Comparison of ENCODE assay signal across 27 cellular contexts in genomic region chr10:128121750-128122412, GRCh38. TPM values are rescaled to one million over a fixed set of nuclear protein-coding genes. Genes with fewer than 3 reads are reported as not detected.
DNase-seq lines count a peak whose midpoint lies in the region; ATAC-seq, FAIRE-seq and TF ChIP-seq lines count a peak whose summit lies in the region.
"Had no signal": no experiment of that assay in that cellular context is flagged by ENCODE, and none has a peak within 500 bp of the region (broad histone marks: within the 10 kb centered on the region; RNA-seq: fewer than 3 reads in every experiment).

No MANE protein-coding gene starts in this region.

- H4K8ac ChIP-seq in mesenchymal stem cell (ENCODE audit: low read length) = no peak overlapping the region

- no peaks in the 10 kb centered on the region for H3K27me3 ChIP-seq in mesenchymal stem cell (ENCODE audit: control insufficient read depth in 1 of 2, insufficient read depth in 1 of 2, low read length in 2 of 2)
- H3K27me3 ChIP-seq: neural progenitor cell had no signal

- H3K4me2 ChIP-seq in OCI-LY7 (ENCODE audit: low read length) (peak overlapping the region; percentile 95; the same call in 1 of the 2 replicates), mesenchymal stem cell (ENCODE audit: low read length, poor library complexity, severe bottlenecking) (no peak overlapping the region)
- H3K4me2 ChIP-seq: neural progenitor cell had no signal

- H3K79me2 ChIP-seq in OCI-LY7 (ENCODE audit: insufficient read depth, low read depth, low read length) = peaks cover 87% of the 10 kb centered on the region

- no peaks in the 10 kb centered on the region for H3K9me3 Mint-ChIP-seq in activated CD8-positive, alpha-beta T cell treated with anti-CD3 and anti-CD28 coated beads, Interleukin-2, amount 10 ng/mL, durations not matched to agents 7 days and 5 days (ENCODE audit: insufficient read depth)
- H3K9me3 Mint-ChIP-seq in activated CD8-positive, alpha-beta T cell treated with anti-CD3 and anti-CD28 coated beads for 36 hours = no peaks in the 10 kb centered on the region
- H3K9me3 Mint-ChIP-seq: endodermal cell; memory B cell; neural progenitor cell; stimulated activated memory B cell treated with anti-CD40 and anti-IgM and Interleukin-4, amounts not matched to agents 10 μg/mL and 1 μg/mL and 100 μg/mL, for 72 hours; type B pancreatic cell had no signal

- peak overlapping the region; percentile 19 for H3K4me3 Mint-ChIP-seq in activated CD8-positive, alpha-beta T cell treated with anti-CD3 and anti-CD28 coated beads, Interleukin-2, amount 10 ng/mL, durations not matched to agents 7 days and 5 days
- H3K4me3 Mint-ChIP-seq in activated CD8-positive, alpha-beta T cell treated with anti-CD3 and anti-CD28 coated beads for 36 hours = no peak overlapping the region
- H3K4me3 Mint-ChIP-seq: endodermal cell; memory B cell; neural progenitor cell; stimulated activated memory B cell treated with anti-CD40 and anti-IgM and Interleukin-4, amounts not matched to agents 10 μg/mL and 1 μg/mL and 100 μg/mL, for 72 hours had no signal

- peaks cover 49% of the 10 kb centered on the region for H4K20me1 ChIP-seq in OCI-LY7 (ENCODE audit: insufficient read depth, low read length)

- H3K23ac ChIP-seq in mesenchymal stem cell (ENCODE audit: low read length in 2 of 2) = no peak overlapping the region

- peaks cover 31% of the 10 kb centered on the region for H3K4me1 ChIP-seq in OCI-LY7 (ENCODE audit: insufficient read depth, low read length, poor library complexity, severe bottlenecking)
- H3K4me1 ChIP-seq in mesenchymal stem cell (ENCODE audit: control insufficient read depth, insufficient read depth, low read depth, low read length) = peaks cover 16% of the 10 kb centered on the region

- DNase-seq in activated CD8-positive, alpha-beta T cell treated with anti-CD3 and anti-CD28 coated beads, Interleukin-2, amount 10 ng/mL, durations not matched to agents 7 days and 5 days = no peak
- DNase-seq in activated CD8-positive, alpha-beta T cell treated with anti-CD3 and anti-CD28 coated beads for 36 hours = no peak
- DNase-seq in GM19239 (ENCODE audit: insufficient read length, low spot score) = no peak
- DNase-seq in OCI-LY7 (ENCODE audit: low spot score) = no peak
- DNase-seq in mesenchymal stem cell = no peak
- DNase-seq in posterior cingulate gyrus = no peak
- DNase-seq in MV-4-11 (lab: John Stamatoyannopoulos, UW) = no peak
- no peak for DNase-seq in GM19238 (ENCODE audit: insufficient read length, low spot score)
- DNase-seq: ACHN; activated CD4-positive, alpha-beta T cell treated with anti-CD3 and anti-CD28 coated beads, Interleukin-2, amount 50 U/mL, for 4 hours; activated effector memory CD4-positive, alpha-beta T cell treated with anti-CD3 and anti-CD28 coated beads, Interleukin-2, amount 50 U/mL, for 16 hours; Calu3; central memory CD4-positive, alpha-beta T cell; endodermal cell; NCI-H146; NCI-H2107; NCI-H748 treated with DMSO at 0.1 percent for 48 hours; sigmoid colon; stimulated activated CD4-positive, alpha-beta T cell treated with anti-CD3 and anti-CD28 coated beads, Interleukin-4, amount 100 ng/mL, for 4 hours; substantia nigra had no signal

- no peak overlapping the region for H3K18ac ChIP-seq in mesenchymal stem cell (ENCODE audit: low read depth in 1 of 2, low read length in 2 of 2)

- H3K4me3 ChIP-seq in OCI-LY7 (ENCODE audit: low read depth, low read length, poor library complexity, severe bottlenecking) (no peak overlapping the region), mesenchymal stem cell (ENCODE audit: insufficient read depth in 1 of 2, low read depth in 1 of 2, low read length in 2 of 2) (no peak overlapping the region)
- H3K4me3 ChIP-seq: esophagus muscularis mucosa, neural progenitor cell, sigmoid colon had no signal

- peaks cover 86% of the 10 kb centered on the region for H3K36me3 ChIP-seq in OCI-LY7 (ENCODE audit: insufficient read depth, low read length)
- H3K36me3 ChIP-seq in mesenchymal stem cell (ENCODE audit: control insufficient read depth in 1 of 2, insufficient read depth in 2 of 2, low read depth in 1 of 2, low read length in 2 of 2) = peaks cover 0 to 3% of the 10 kb centered on the region in 2 experiments
- H3K36me3 ChIP-seq: esophagus muscularis mucosa, sigmoid colon had no signal

- no peak for TF ChIP-seq CTCF in activated CD8-positive, alpha-beta T cell treated with anti-CD3 and anti-CD28 coated beads for 36 hours (IDR thresholded peaks at IDR 0.05)
- no peak for TF ChIP-seq CTCF in OCI-LY7 (conservative IDR thresholded peaks at IDR 0.05; ENCODE audit: low read length)

- WGBS in mesenchymal stem cell = 96% methylated on average over 5 of the region's 5 CpGs

- POLR2A ChIA-PET in activated CD8-positive, alpha-beta T cell treated with anti-CD3 and anti-CD28 coated beads, Interleukin-2, amount 10 ng/mL, durations not matched to agents 7 days and 5 days (lab: Charles Lee) = interaction anchor here (1.0 to 1.2 kb wide), 2 partner anchors 19 to 25 kb away, joined by 3 read pairs; no protein-coding TSS in a partner anchor
- POLR2A ChIA-PET in activated CD8-positive, alpha-beta T cell treated with anti-CD3 and anti-CD28 coated beads for 36 hours (lab: Charles Lee) = interaction anchor here (0.8 to 1.6 kb wide), 4 partner anchors 9 to 23 kb away, joined by 3 to 9 read pairs (median 4); no protein-coding TSS in a partner anchor
- POLR2A ChIA-PET in OCI-LY7 (lab: Charles Lee) = interaction anchor here (0.5 to 0.8 kb wide), 2 partner anchors 60 to 546 kb away, joined by 3 read pairs; no protein-coding TSS in a partner anchor

- no TSS peak for BruUV-seq in OCI-LY7 (replicated peaks; lab: Mats Ljungman, UMichigan)

- no peaks in the 10 kb centered on the region for H3K27me3 Mint-ChIP-seq in activated CD8-positive, alpha-beta T cell treated with anti-CD3 and anti-CD28 coated beads, Interleukin-2, amount 10 ng/mL, durations not matched to agents 7 days and 5 days (ENCODE audit: low read depth)
- H3K27me3 Mint-ChIP-seq in activated CD8-positive, alpha-beta T cell treated with anti-CD3 and anti-CD28 coated beads for 36 hours = peaks cover 30% of the 10 kb centered on the region

- peaks cover 76% of the 10 kb centered on the region for H3K36me3 Mint-ChIP-seq in activated CD8-positive, alpha-beta T cell treated with anti-CD3 and anti-CD28 coated beads, Interleukin-2, amount 10 ng/mL, durations not matched to agents 7 days and 5 days (ENCODE audit: low read depth)
- peaks cover 78% of the 10 kb centered on the region for H3K36me3 Mint-ChIP-seq in activated CD8-positive, alpha-beta T cell treated with anti-CD3 and anti-CD28 coated beads for 36 hours (ENCODE audit: low read depth)
- H3K36me3 Mint-ChIP-seq: memory B cell; stimulated activated memory B cell treated with anti-CD40 and anti-IgM and Interleukin-4, amounts not matched to agents 10 μg/mL and 1 μg/mL and 100 μg/mL, for 72 hours had no signal

- peaks cover 59% of the 10 kb centered on the region for H3K4me1 Mint-ChIP-seq in activated CD8-positive, alpha-beta T cell treated with anti-CD3 and anti-CD28 coated beads, Interleukin-2, amount 10 ng/mL, durations not matched to agents 7 days and 5 days (ENCODE audit: low read depth)
- peaks cover 22% of the 10 kb centered on the region for H3K4me1 Mint-ChIP-seq in activated CD8-positive, alpha-beta T cell treated with anti-CD3 and anti-CD28 coated beads for 36 hours (ENCODE audit: low read depth)

- peaks cover 15% of the 10 kb centered on the region for H3K79me1 ChIP-seq in mesenchymal stem cell (replicated peaks; ENCODE audit: low read length, poor library complexity, severe bottlenecking)

- no peak overlapping the region for H2BK12ac ChIP-seq in mesenchymal stem cell (ENCODE audit: low read length in 2 of 2)

- peak; percentile 33 for FAIRE-seq in GM19239 (lab: Jason Lieb, UNC)
- FAIRE-seq: H1 had no signal

- no peak for ATAC-seq in activated CD8-positive, alpha-beta T cell treated with anti-CD3 and anti-CD28 coated beads, Interleukin-2, amount 10 ng/mL, durations not matched to agents 7 days and 5 days
- ATAC-seq in activated CD8-positive, alpha-beta T cell treated with anti-CD3 and anti-CD28 coated beads for 36 hours = no peak
- ATAC-seq: stimulated activated memory B cell treated with anti-CD40 and anti-IgM and Interleukin-4, amounts not matched to agents 10 μg/mL and 1 μg/mL and 100 μg/mL, for 72 hours had no signal

- H2AFZ ChIP-seq in OCI-LY7 (ENCODE audit: low read length) = no peak overlapping the region
- H2AFZ ChIP-seq in mesenchymal stem cell (ENCODE audit: low read depth, low read length) = peak overlapping the region; percentile 47
- H2AFZ ChIP-seq: neural progenitor cell had no signal

- H3K9me2 ChIP-seq in OCI-LY7 (ENCODE audit: insufficient read depth, low read length) = no peaks in the 10 kb centered on the region

- CTCF ChIA-PET in activated CD8-positive, alpha-beta T cell treated with anti-CD3 and anti-CD28 coated beads, Interleukin-2, amount 10 ng/mL, durations not matched to agents 7 days and 5 days (lab: Charles Lee) = interaction anchor here (1.2 kb wide), 1 partner anchor 19 kb away, joined by 3 read pairs; no protein-coding TSS in a partner anchor
- CTCF ChIA-PET in activated CD8-positive, alpha-beta T cell treated with anti-CD3 and anti-CD28 coated beads for 36 hours (lab: Charles Lee) = no interaction called here
- CTCF ChIA-PET in OCI-LY7 (lab: Charles Lee; ENCODE audit: unreplicated experiment) = no interaction called here

- H3K4ac ChIP-seq in mesenchymal stem cell (ENCODE audit: low read depth in 1 of 2, low read length in 2 of 2) = no peak overlapping the region

- no peak overlapping the region for H2BK120ac ChIP-seq in mesenchymal stem cell (ENCODE audit: low read depth, low read length)

- H2AK5ac ChIP-seq in mesenchymal stem cell (ENCODE audit: low read length, severe bottlenecking) = no peak overlapping the region

- no peak overlapping the region for H2BK5ac ChIP-seq in mesenchymal stem cell (ENCODE audit: low read depth, low read length, poor library complexity, severe bottlenecking)

- no peak overlapping the region for H2BK15ac ChIP-seq in mesenchymal stem cell (ENCODE audit: low read depth, poor library complexity, severe bottlenecking)

- H3K14ac ChIP-seq in mesenchymal stem cell (ENCODE audit: low read length in 2 of 2) = no peak overlapping the region

- H3K27ac ChIP-seq in OCI-LY7 (ENCODE audit: low read depth, low read length, poor library complexity, severe bottlenecking) (no peak overlapping the region), mesenchymal stem cell (ENCODE audit: low read length, poor library complexity, severe bottlenecking) (no peak overlapping the region)
- H3K27ac ChIP-seq: C4-2B, esophagus muscularis mucosa, neural progenitor cell, sigmoid colon had no signal

- intact Hi-C loops in activated CD8-positive, alpha-beta T cell treated with anti-CD3 and anti-CD28 coated beads for 36 hours (cut with micrococcal nuclease) = no loop called here
- intact Hi-C loops in OCI-LY7 (cut with micrococcal nuclease; ENCODE audit: unreplicated experiment) (no loop called here), posterior cingulate gyrus (cut with DNase I) (no loop called here)

- H3K9ac ChIP-seq in mesenchymal stem cell (ENCODE audit: low read length) = no peak overlapping the region
- H3K9ac ChIP-seq: neural progenitor cell had no signal

- H3K27ac Mint-ChIP-seq in activated CD8-positive, alpha-beta T cell treated with anti-CD3 and anti-CD28 coated beads, Interleukin-2, amount 10 ng/mL, durations not matched to agents 7 days and 5 days = no peak overlapping the region
- H3K27ac Mint-ChIP-seq in activated CD8-positive, alpha-beta T cell treated with anti-CD3 and anti-CD28 coated beads for 36 hours = no peak overlapping the region
- H3K27ac Mint-ChIP-seq: endodermal cell; memory B cell; neural progenitor cell; stimulated activated memory B cell treated with anti-CD40 and anti-IgM and Interleukin-4, amounts not matched to agents 10 μg/mL and 1 μg/mL and 100 μg/mL, for 72 hours; type B pancreatic cell had no signal

- H4K91ac ChIP-seq in mesenchymal stem cell (ENCODE audit: low read length) = no peak overlapping the region

- H3K9me3 ChIP-seq in OCI-LY7 (ENCODE audit: low read length) = no peaks in the 10 kb centered on the region
- no peaks in the 10 kb centered on the region for H3K9me3 ChIP-seq in mesenchymal stem cell (ENCODE audit: control insufficient read depth, low read length)
- H3K9me3 ChIP-seq: esophagus muscularis mucosa, sigmoid colon had no signal

RNA-seq across cellular contexts. Expression of gene MKI67, which starts 4.3 kb away (rescaled TPM):
- 100 to 1,000 TPM; 356 to 368 TPM for total RNA-seq in activated CD8-positive, alpha-beta T cell treated with anti-CD3 and anti-CD28 coated beads, Interleukin-2, amount 10 ng/mL, durations not matched to agents 7 days and 5 days
- 100 to 1,000 TPM; 205 to 230 TPM for total RNA-seq in activated CD8-positive, alpha-beta T cell treated with anti-CD3 and anti-CD28 coated beads for 36 hours
- total RNA-seq in OCI-LY7 (2014; rRNA removed; shearing (Covaris generic)) = 139 and 165 TPM in 2 replicates
- total RNA-seq in OCI-LY7 (2022) = 192 and 217 TPM in 2 replicates
- polyA plus RNA-seq in mesenchymal stem cell (2013, experiment 1 of 2) = 4.9 TPM
- polyA plus RNA-seq in mesenchymal stem cell (2013, experiment 2 of 2) = 4.5 TPM
